Comparison of ENCODE assay signal across 19 cellular contexts in genomic region chr11:72436667-72437066, GRCh38.
"Had no signal": no experiment of that assay in that cellular context is flagged by ENCODE, and none has a peak within 500 bp of the region (broad histone marks: within the 10 kb centered on the region; RNA-seq: fewer than 3 reads in every experiment).

No MANE protein-coding gene starts in this region.

- H3K27me3 ChIP-seq: dorsolateral prefrontal cortex, right lobe of liver, thyroid gland, uterus had no signal

- H3K4me3 ChIP-seq: dorsolateral prefrontal cortex, lung, mucosa of descending colon, prostate gland, right lobe of liver, thyroid gland, uterus had no signal

- H3K4me1 ChIP-seq: prostate gland had no signal

- H3K4me3 Mint-ChIP-seq: activated CD4-positive, alpha-beta memory T cell treated with anti-CD3 and anti-CD28 coated beads, Interleukin-2, amount 10 ng/mL, durations not matched to agents 7 days and 5 days; activated CD4-positive, alpha-beta T cell treated with anti-CD3 and anti-CD28 coated beads for 36 hours; activated naive CD8-positive, alpha-beta T cell treated with anti-CD3 and anti-CD28 coated beads for 36 hours; activated T-cell treated with anti-CD3 and anti-CD28 coated beads, Interleukin-2, amount 50 U/mL, for 72 hours; naive thymus-derived CD8-positive, alpha-beta T cell; stimulated activated effector memory CD8-positive, alpha-beta T cell treated with anti-CD3 and anti-CD28 coated beads, Interleukin-12 subunit alpha, Interleukin-12 subunit beta, amount 100 ng/mL, for 72 hours had no signal

- H3K36me3 ChIP-seq: prostate gland, right lobe of liver, thyroid gland, uterus, WERI-Rb-1 had no signal

- H3K36me3 Mint-ChIP-seq: activated naive CD8-positive, alpha-beta T cell treated with anti-CD3 and anti-CD28 coated beads for 36 hours; naive thymus-derived CD8-positive, alpha-beta T cell had no signal

- H3K9me3 ChIP-seq: mucosa of descending colon, prostate gland, right lobe of liver, thyroid gland, uterus had no signal

- H3K27ac Mint-ChIP-seq: activated CD4-positive, alpha-beta memory T cell treated with anti-CD3 and anti-CD28 coated beads, Interleukin-2, amount 10 ng/mL, durations not matched to agents 7 days and 5 days; activated CD4-positive, alpha-beta T cell treated with anti-CD3 and anti-CD28 coated beads for 36 hours; activated naive CD8-positive, alpha-beta T cell treated with anti-CD3 and anti-CD28 coated beads for 36 hours; activated T-cell treated with anti-CD3 and anti-CD28 coated beads, Interleukin-2, amount 50 U/mL, for 72 hours; naive thymus-derived CD8-positive, alpha-beta T cell; stimulated activated effector memory CD8-positive, alpha-beta T cell treated with anti-CD3 and anti-CD28 coated beads, Interleukin-12 subunit alpha, Interleukin-12 subunit beta, amount 100 ng/mL, for 72 hours had no signal

- DNase-seq: activated CD4-positive, alpha-beta memory T cell treated with anti-CD3 and anti-CD28 coated beads, Interleukin-2, amount 10 ng/mL, durations not matched to agents 7 days and 5 days; activated CD4-positive, alpha-beta T cell treated with anti-CD3 and anti-CD28 coated beads for 36 hours; activated gamma-delta T cell treated with Interleukin-2 at 50 U/mL for 16 hours; activated naive CD8-positive, alpha-beta T cell treated with anti-CD3 and anti-CD28 coated beads for 36 hours; activated T-cell treated with anti-CD3 and anti-CD28 coated beads, Interleukin-2, amount 50 U/mL, for 72 hours; cerebellar nuclear complex; dorsolateral prefrontal cortex; left cardiac atrium; mucosa of descending colon; naive thymus-derived CD8-positive, alpha-beta T cell; occipital lobe; right lobe of liver; thyroid gland; uterus; WERI-Rb-1 had no signal

- ATAC-seq: activated CD4-positive, alpha-beta T cell treated with anti-CD3 and anti-CD28 coated beads for 36 hours; activated T-cell treated with anti-CD3 and anti-CD28 coated beads, Interleukin-2, amount 50 U/mL, for 72 hours; esophagus mucosa; left cardiac atrium; mucosa of descending colon; naive thymus-derived CD8-positive, alpha-beta T cell; right lobe of liver; stimulated activated effector memory CD8-positive, alpha-beta T cell treated with anti-CD3 and anti-CD28 coated beads, Interleukin-12 subunit alpha, Interleukin-12 subunit beta, amount 100 ng/mL, for 72 hours had no signal

- H3K27ac ChIP-seq: prostate gland, right lobe of liver, thyroid gland, uterus, WERI-Rb-1 had no signal

- H3K27me3 Mint-ChIP-seq: activated CD4-positive, alpha-beta T cell treated with anti-CD3 and anti-CD28 coated beads for 36 hours; activated naive CD8-positive, alpha-beta T cell treated with anti-CD3 and anti-CD28 coated beads for 36 hours; naive thymus-derived CD8-positive, alpha-beta T cell had no signal
